Comparison of ENCODE assay signal across 14 cellular contexts in the genomic region with DNA sequence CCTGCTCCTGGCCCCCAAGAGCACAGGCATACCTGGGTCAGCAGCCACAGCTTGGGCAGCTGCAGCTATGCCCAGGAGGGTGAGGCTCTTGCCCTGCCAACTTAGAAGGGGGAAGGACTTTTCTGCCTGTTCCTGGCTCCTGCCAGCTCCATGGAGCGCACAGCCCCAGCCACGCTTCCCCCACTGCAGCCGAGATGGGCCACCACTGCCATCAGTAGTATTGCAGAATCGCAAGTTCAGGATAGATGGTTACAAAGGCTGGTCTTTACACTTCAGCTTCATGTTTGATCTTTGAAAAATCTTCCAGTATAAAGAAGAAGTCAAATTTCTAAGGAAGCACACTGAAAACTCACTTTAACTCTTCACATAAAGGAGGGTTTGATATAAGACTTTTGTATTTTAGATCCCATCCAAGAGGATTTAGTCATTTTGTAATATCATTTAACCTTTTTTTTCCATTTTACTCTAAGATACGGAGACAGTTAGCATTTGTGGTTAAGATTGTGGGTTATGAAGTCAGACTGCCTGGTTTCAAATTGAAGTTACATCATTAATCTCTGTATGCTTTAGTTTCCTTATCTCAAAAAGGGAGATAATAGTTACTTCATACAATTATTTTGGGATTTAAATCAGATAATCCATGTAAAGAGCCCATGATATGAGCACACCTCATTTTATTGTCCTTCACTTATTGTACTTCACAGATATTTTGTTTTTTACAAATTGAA.
A peak's percentile ranks its signal among the peaks of the same experiment; 100 is the strongest.
DNase-seq lines count a peak whose midpoint lies in the region; ATAC-seq, FAIRE-seq and TF ChIP-seq lines count a peak whose summit lies in the region.
"Had no signal": no experiment of that assay in that cellular context is flagged by ENCODE, and none has a peak within 500 bp of the region (broad histone marks: within the 10 kb centered on the region; RNA-seq: fewer than 3 reads in every experiment).

No MANE protein-coding gene starts in this region.

- no peaks in the 10 kb centered on the region for H3K79me2 ChIP-seq in DND-41 (ENCODE audit: insufficient read depth, low read length)

- H3K4me2 ChIP-seq in DND-41 (ENCODE audit: insufficient read depth, low read length): no peak overlapping the region

- CTCF ChIA-PET in activated CD4-positive, alpha-beta memory T cell treated with anti-CD3 and anti-CD28 coated beads, Interleukin-2, amount 10 ng/mL, durations not matched to agents 7 days and 5 days (lab: Charles Lee): no interaction called here

- H4K20me1 ChIP-seq in DND-41 (ENCODE audit: insufficient read depth, low read length): no peaks in the 10 kb centered on the region

- H3K4me3 ChIP-seq in DND-41 (ENCODE audit: low read depth in 1 of 2, low read length in 2 of 2) (no peak overlapping the region), fibroblast of the aortic adventitia (ENCODE audit: low read depth, low read length) (no peak overlapping the region), WERI-Rb-1 (ENCODE audit: low read depth, low read length) (no peak overlapping the region)
- H3K4me3 ChIP-seq: heart right ventricle, testis had no signal

- H3K4me1 Mint-ChIP-seq in activated CD4-positive, alpha-beta memory T cell treated with anti-CD3 and anti-CD28 coated beads, Interleukin-2, amount 10 ng/mL, durations not matched to agents 7 days and 5 days: peaks cover 29% of the 10 kb centered on the region

- in situ Hi-C loops in GM13976 (cut with MboI; ENCODE audit: low sequenced_read_pairs, unreplicated experiment): no loop called here

- H3K9me3 ChIP-seq in DND-41 (ENCODE audit: insufficient read depth, low read length, severe bottlenecking) (peaks cover 21% of the 10 kb centered on the region), WERI-Rb-1 (ENCODE audit: severe bottlenecking) (peaks cover 2% of the 10 kb centered on the region)
- H3K9me3 ChIP-seq: heart right ventricle, testis had no signal

- peak overlapping the region; percentile 48 for H3K27ac ChIP-seq in DND-41 (ENCODE audit: low read length)
- H3K27ac ChIP-seq in WERI-Rb-1: no peak overlapping the region
- H3K27ac ChIP-seq: BLaER1 treated with 17β-estradiol and CSF1 and Interleukin-3, amounts not matched to agents 10 nM and 100 nM; heart right ventricle; testis had no signal

- H3K9ac ChIP-seq in DND-41 (ENCODE audit: low read depth, low read length): no peak overlapping the region
- H3K9ac ChIP-seq: BLaER1 treated with 17β-estradiol and CSF1 and Interleukin-3, amounts not matched to agents 10 nM and 100 nM had no signal

- no peak overlapping the region for H3K4me3 Mint-ChIP-seq in activated CD4-positive, alpha-beta memory T cell treated with anti-CD3 and anti-CD28 coated beads, Interleukin-2, amount 10 ng/mL, durations not matched to agents 7 days and 5 days
- H3K4me3 Mint-ChIP-seq: brain had no signal

- ATAC-seq in DND-41 (ENCODE audit: insufficient read depth, low read depth): peak; percentile 80

- POLR2A ChIA-PET in activated CD4-positive, alpha-beta memory T cell treated with anti-CD3 and anti-CD28 coated beads, Interleukin-2, amount 10 ng/mL, durations not matched to agents 7 days and 5 days (lab: Charles Lee): no interaction called here

- TF ChIP-seq CTCF in DND-41 (IDR thresholded peaks at IDR 0.05; ENCODE audit: borderline replicate concordance, extremely low read depth, low read length, poor library complexity, severe bottlenecking) (no peak), fibroblast of the aortic adventitia (IDR thresholded peaks at IDR 0.05; ENCODE audit: insufficient read depth, low read length) (no peak), WERI-Rb-1 (IDR thresholded peaks at IDR 0.05; ENCODE audit: low read depth, low read length) (no peak), GM13976 (IDR thresholded peaks at IDR 0.05; ENCODE audit: borderline replicate concordance, control extremely low read depth, extremely low read depth, insufficient read depth, missing control alignments) (no peak), D721Med (IDR thresholded peaks at IDR 0.05; ENCODE audit: insufficient read depth, missing control alignments) (no peak)

- no peak overlapping the region for H2AFZ ChIP-seq in DND-41 (ENCODE audit: low read depth, low read length)

- H3K9me3 Mint-ChIP-seq in activated CD4-positive, alpha-beta memory T cell treated with anti-CD3 and anti-CD28 coated beads, Interleukin-2, amount 10 ng/mL, durations not matched to agents 7 days and 5 days: peaks cover 4% of the 10 kb centered on the region

- peaks cover 14% of the 10 kb centered on the region for H3K4me1 ChIP-seq in DND-41 (ENCODE audit: insufficient read depth, low read length)
- H3K4me1 ChIP-seq: testis had no signal

- FAIRE-seq in D721Med (lab: Jason Lieb, UNC): no peak
- FAIRE-seq: endometrium had no signal

- peak; percentile 24 for DNase-seq in DND-41
- DNase-seq in LHCN-M2 (ENCODE audit: low read depth): peak; percentile 40
- DNase-seq in activated CD4-positive, alpha-beta memory T cell treated with anti-CD3 and anti-CD28 coated beads, Interleukin-2, amount 10 ng/mL, durations not matched to agents 7 days and 5 days: no peak
- DNase-seq in fibroblast of the aortic adventitia (ENCODE audit: low read depth): peak; percentile 77
- DNase-seq in COLO668 (lab: John Stamatoyannopoulos, UW; ENCODE audit: unreplicated experiment): no peak
- no peak for DNase-seq in WERI-Rb-1
- no peak for DNase-seq in GM13976 (ENCODE audit: low spot score)
- no peak for DNase-seq in D721Med (ENCODE audit: insufficient read length, low spot score)
- DNase-seq: heart right ventricle, Karpas-422, testis had no signal

- H3K36me3 Mint-ChIP-seq in activated CD4-positive, alpha-beta memory T cell treated with anti-CD3 and anti-CD28 coated beads, Interleukin-2, amount 10 ng/mL, durations not matched to agents 7 days and 5 days (ENCODE audit: low read depth): peaks cover 29% of the 10 kb centered on the region

- H3K27me3 ChIP-seq in DND-41 (ENCODE audit: insufficient read depth, low read length, poor library complexity) (no peaks in the 10 kb centered on the region), WERI-Rb-1 (ENCODE audit: insufficient read depth, low read depth, severe bottlenecking) (no peaks in the 10 kb centered on the region)
- H3K27me3 ChIP-seq: BLaER1 treated with 17β-estradiol and CSF1 and Interleukin-3, amounts not matched to agents 10 nM and 100 nM; heart right ventricle; testis had no signal

- H3K27ac Mint-ChIP-seq in activated CD4-positive, alpha-beta memory T cell treated with anti-CD3 and anti-CD28 coated beads, Interleukin-2, amount 10 ng/mL, durations not matched to agents 7 days and 5 days: peak overlapping the region; percentile 5

- H3K27me3 Mint-ChIP-seq in activated CD4-positive, alpha-beta memory T cell treated with anti-CD3 and anti-CD28 coated beads, Interleukin-2, amount 10 ng/mL, durations not matched to agents 7 days and 5 days: peaks cover 2% of the 10 kb centered on the region

- H3K36me3 ChIP-seq in DND-41 (ENCODE audit: insufficient read depth, low read length) (peaks cover 27% of the 10 kb centered on the region), WERI-Rb-1 (no peaks in the 10 kb centered on the region)
- H3K36me3 ChIP-seq: heart right ventricle had no signal

Comparison
In these comparisons a context has a peak if more than half of its experiments do, and no peak if none do; other contexts are left out.
1. DNase-seq: peak in DND-41 (single experiment), LHCN-M2 (single experiment) and fibroblast of the aortic adventitia (single experiment); none in activated CD4-positive, alpha-beta memory T cell treated with anti-CD3 and anti-CD28 coated beads, Interleukin-2, amount 10 ng/mL, durations not matched to agents 7 days and 5 days (single experiment), COLO668 (single experiment), WERI-Rb-1 (single experiment), GM13976 (single experiment) and D721Med (single experiment).